ENCODE assay signal across 8 cellular contexts in the genomic region with DNA sequence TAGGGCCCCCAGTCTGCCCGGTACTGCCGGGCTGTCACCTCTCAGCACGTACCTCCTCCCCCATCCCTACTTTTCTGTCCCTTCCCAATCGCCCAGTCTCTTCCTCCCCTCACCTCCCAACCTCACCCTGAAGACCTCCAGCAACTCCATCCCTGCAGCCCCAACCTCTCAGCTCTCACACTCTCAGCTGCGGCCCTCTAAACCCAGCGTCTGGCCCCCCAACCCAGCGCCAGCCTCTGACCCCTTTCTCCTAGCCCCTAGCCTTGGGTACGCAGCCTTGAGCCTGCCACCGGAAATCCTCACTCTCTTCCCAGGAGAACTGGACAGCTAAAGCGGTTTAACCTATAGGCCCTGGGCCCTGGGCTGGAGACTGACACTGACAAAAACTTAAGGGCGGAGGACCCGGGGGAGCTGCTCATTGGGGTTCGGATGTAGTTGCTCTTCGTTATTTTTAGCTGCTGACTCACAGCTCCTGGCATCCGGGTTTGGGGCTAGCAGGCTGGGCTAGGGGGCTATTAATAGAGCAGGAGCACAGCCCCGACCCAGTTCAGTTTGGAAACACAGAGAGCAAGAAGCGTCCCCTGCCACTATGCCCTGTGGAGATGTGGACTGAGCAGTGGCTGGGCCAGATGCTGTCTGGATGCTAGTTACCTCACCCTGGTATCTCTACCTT. TPM values are rescaled to one million over a fixed set of nuclear protein-coding genes. Genes with fewer than 3 reads are reported as not detected.
DNase-seq lines count a peak whose midpoint lies in the region; ATAC-seq lines count a peak whose summit lies in the region.

No MANE protein-coding gene starts in this region.

- intact Hi-C loops in activated naive CD4-positive, alpha-beta T cell treated with anti-CD3 and anti-CD28 coated beads for 36 hours (cut with micrococcal nuclease), result loop anchor here (1.0 to 2.0 kb wide), 5 partner anchors 19 to 402 kb away; partner anchors contain the start of genes IGBP1 and KIF4A
- intact Hi-C loops in activated T-helper 2 cell treated with anti-CD3 and anti-CD28 coated beads, Interferon-gamma antibody, Interleukin-2, Interleukin-4, amounts not matched to agents 10 μg/mL and 5 μg/mL and 100 μg/mL, durations not matched to agents 14 hours and 24 hours and 36 hours (cut with micrococcal nuclease), result no loop called here

- ATAC-seq in HG02678 (IDR thresholded peaks at IDR 0.05; ENCODE audit: unreplicated experiment), result no peak

- H3K36me3 Mint-ChIP-seq in activated naive CD4-positive, alpha-beta T cell treated with anti-CD3 and anti-CD28 coated beads for 36 hours (ENCODE audit: low read depth), result no peaks in the 10 kb centered on the region
- H3K36me3 Mint-ChIP-seq in activated T-helper 2 cell treated with anti-CD3 and anti-CD28 coated beads, Interferon-gamma antibody, Interleukin-2, Interleukin-4, amounts not matched to agents 10 μg/mL and 5 μg/mL and 100 μg/mL, durations not matched to agents 14 hours and 24 hours and 36 hours (ENCODE audit: low read depth), result no peaks in the 10 kb centered on the region

- DNase-seq in activated naive CD4-positive, alpha-beta T cell treated with anti-CD3 and anti-CD28 coated beads for 36 hours, result no peak
- no peak for DNase-seq in activated naive CD4-positive, alpha-beta T cell (lab: John Stamatoyannopoulos, UW)
- DNase-seq in activated T-helper 2 cell treated with anti-CD3 and anti-CD28 coated beads, Interferon-gamma antibody, Interleukin-2, Interleukin-4, amounts not matched to agents 10 μg/mL and 5 μg/mL and 100 μg/mL, durations not matched to agents 14 hours and 24 hours and 36 hours (ENCODE audit: low spot score), result no peak
- DNase-seq in NAMALWA (ENCODE audit: low spot score) (no peak), NCI-H2029 treated with DMSO at 0.1 percent for 48 hours (lab: John Stamatoyannopoulos, UW) (no peak)

- H3K27ac Mint-ChIP-seq in activated naive CD4-positive, alpha-beta T cell treated with anti-CD3 and anti-CD28 coated beads for 36 hours, result no peak overlapping the region
- H3K27ac Mint-ChIP-seq in activated T-helper 2 cell treated with anti-CD3 and anti-CD28 coated beads, Interferon-gamma antibody, Interleukin-2, Interleukin-4, amounts not matched to agents 10 μg/mL and 5 μg/mL and 100 μg/mL, durations not matched to agents 14 hours and 24 hours and 36 hours, result peak overlapping the region; percentile 46

- H3K4me3 ChIP-seq in iPS-15b (ENCODE audit: low read depth, low read length) (peak overlapping the region; percentile 79), subcutaneous abdominal adipose tissue (ENCODE audit: low read depth in 1 of 5, low read length in 5 of 5) (peak overlapping the region; percentile 62 to 80 (median 74))

- peaks cover 14% of the 10 kb centered on the region for H3K27me3 Mint-ChIP-seq in activated naive CD4-positive, alpha-beta T cell treated with anti-CD3 and anti-CD28 coated beads for 36 hours (ENCODE audit: low read depth)
- peaks cover 10% of the 10 kb centered on the region for H3K27me3 Mint-ChIP-seq in activated T-helper 2 cell treated with anti-CD3 and anti-CD28 coated beads, Interferon-gamma antibody, Interleukin-2, Interleukin-4, amounts not matched to agents 10 μg/mL and 5 μg/mL and 100 μg/mL, durations not matched to agents 14 hours and 24 hours and 36 hours (ENCODE audit: low read depth)

- H3K9ac ChIP-seq in iPS-15b (ENCODE audit: low read depth, low read length) (no peak overlapping the region), subcutaneous abdominal adipose tissue (ENCODE audit: low read length in 5 of 5) (peak overlapping the region in 1 of 5 donors; percentile 19)

- H3K9me3 ChIP-seq in iPS-15b (ENCODE audit: control insufficient read depth, insufficient read depth, low read length) (no peaks in the 10 kb centered on the region), subcutaneous abdominal adipose tissue (ENCODE audit: control insufficient read depth in 5 of 5, low read length in 5 of 5) (no peaks in the 10 kb centered on the region)

- peaks cover 7% of the 10 kb centered on the region for H3K4me1 Mint-ChIP-seq in activated naive CD4-positive, alpha-beta T cell treated with anti-CD3 and anti-CD28 coated beads for 36 hours (ENCODE audit: low read depth)
- H3K4me1 Mint-ChIP-seq in activated T-helper 2 cell treated with anti-CD3 and anti-CD28 coated beads, Interferon-gamma antibody, Interleukin-2, Interleukin-4, amounts not matched to agents 10 μg/mL and 5 μg/mL and 100 μg/mL, durations not matched to agents 14 hours and 24 hours and 36 hours (ENCODE audit: low read depth), result peaks cover 36% of the 10 kb centered on the region

- H3K36me3 ChIP-seq in iPS-15b (ENCODE audit: control insufficient read depth, insufficient read depth, low read length), result no peaks in the 10 kb centered on the region
- H3K36me3 ChIP-seq in subcutaneous abdominal adipose tissue (ENCODE audit: control insufficient read depth in 5 of 5, insufficient read depth in 5 of 5, low read length in 5 of 5), result no peaks in the 10 kb centered on the region

- H3K4me3 Mint-ChIP-seq in activated naive CD4-positive, alpha-beta T cell treated with anti-CD3 and anti-CD28 coated beads for 36 hours, result peak overlapping the region; percentile 84
- H3K4me3 Mint-ChIP-seq in activated T-helper 2 cell treated with anti-CD3 and anti-CD28 coated beads, Interferon-gamma antibody, Interleukin-2, Interleukin-4, amounts not matched to agents 10 μg/mL and 5 μg/mL and 100 μg/mL, durations not matched to agents 14 hours and 24 hours and 36 hours (ENCODE audit: low read depth), result peak overlapping the region; percentile 89

- CTCF ChIA-PET in activated naive CD4-positive, alpha-beta T cell treated with anti-CD3 and anti-CD28 coated beads for 36 hours (lab: Charles Lee), result interaction anchor here (0.7 to 1.8 kb wide), 4 partner anchors 9 to 238 kb away, joined by 3 to 9 read pairs (median 5); no protein-coding TSS in a partner anchor

- peaks cover 4% of the 10 kb centered on the region for H3K4me1 ChIP-seq in iPS-15b (ENCODE audit: control insufficient read depth, insufficient read depth, low read length)
- peaks cover 0 to 17% (median 6%) of the 10 kb centered on the region in 5 donors for H3K4me1 ChIP-seq in subcutaneous abdominal adipose tissue (ENCODE audit: control insufficient read depth in 5 of 5, insufficient read depth in 5 of 5, low read length in 5 of 5)

- no peak overlapping the region for H3K27ac ChIP-seq in subcutaneous abdominal adipose tissue (ENCODE audit: low read depth, low read length)

- H3K27me3 ChIP-seq in iPS-15b (ENCODE audit: control insufficient read depth, insufficient read depth, low read length) (peaks cover 2% of the 10 kb centered on the region), subcutaneous abdominal adipose tissue (ENCODE audit: control insufficient read depth in 5 of 5, insufficient read depth in 4 of 5, low read length in 5 of 5) (peaks cover 7 to 36% (median 31%) of the 10 kb centered on the region in 5 donors)

- no peaks in the 10 kb centered on the region for H3K9me3 Mint-ChIP-seq in activated naive CD4-positive, alpha-beta T cell treated with anti-CD3 and anti-CD28 coated beads for 36 hours
- H3K9me3 Mint-ChIP-seq in activated T-helper 2 cell treated with anti-CD3 and anti-CD28 coated beads, Interferon-gamma antibody, Interleukin-2, Interleukin-4, amounts not matched to agents 10 μg/mL and 5 μg/mL and 100 μg/mL, durations not matched to agents 14 hours and 24 hours and 36 hours, result no peaks in the 10 kb centered on the region

RNA-seq across cellular contexts. Expression of gene DLG3, which starts 9.6 kb away (rescaled TPM):
- total RNA-seq in activated naive CD4-positive, alpha-beta T cell treated with anti-CD3 and anti-CD28 coated beads for 36 hours, result 10 to 100 TPM; 11.0 to 12.9 TPM
- total RNA-seq in activated T-helper 2 cell treated with anti-CD3 and anti-CD28 coated beads, Interferon-gamma antibody, Interleukin-2, Interleukin-4, amounts not matched to agents 10 μg/mL and 5 μg/mL and 100 μg/mL, durations not matched to agents 14 hours and 24 hours and 36 hours, result 40.7 and 40.9 TPM in 2 replicates

RNA-seq across cellular contexts. Expression of gene GDPD2, which starts 11.9 kb away (rescaled TPM):
- not detected for total RNA-seq in activated naive CD4-positive, alpha-beta T cell treated with anti-CD3 and anti-CD28 coated beads for 36 hours
- total RNA-seq in activated T-helper 2 cell treated with anti-CD3 and anti-CD28 coated beads, Interferon-gamma antibody, Interleukin-2, Interleukin-4, amounts not matched to agents 10 μg/mL and 5 μg/mL and 100 μg/mL, durations not matched to agents 14 hours and 24 hours and 36 hours, result 0.21 and 0.28 TPM in 2 replicates
